8 cellular contexts compared by ENCODE assay signal in genomic region chr4:8158710-8159521, GRCh38. TPM values are rescaled to one million over a fixed set of nuclear protein-coding genes. Genes with fewer than 3 reads are reported as not detected.
DNase-seq lines count a peak whose midpoint lies in the region; ATAC-seq and TF ChIP-seq lines count a peak whose summit lies in the region.

Gene ABLIM2 (minus strand): TSS chr4:8158813. CDS start chr4:8158689, 124 bp downstream.

- peaks cover 5% of the 10 kb centered on the region for H3K36me3 Mint-ChIP-seq in Caco-2 (ENCODE audit: insufficient read depth, unreplicated experiment)
- peaks cover 3% of the 10 kb centered on the region for H3K36me3 Mint-ChIP-seq in endothelial cell (ENCODE audit: low read depth, unreplicated experiment)

- H3K36me3 ChIP-seq in Caco-2 (ENCODE audit: control insufficient read depth, insufficient read depth, low read length) (no peaks in the 10 kb centered on the region), mesodermal cell (ENCODE audit: control insufficient read depth, insufficient read depth, low read length) (no peaks in the 10 kb centered on the region)

- TF ChIP-seq CTCF in Caco-2 (IDR thresholded peaks at IDR 0.05; ENCODE audit: insufficient read depth in 1 of 2, low read depth in 1 of 2, low read length in 1 of 2, severe bottlenecking in 1 of 2, unreplicated experiment in 1 of 2) (no peak), endothelial cell (IDR thresholded peaks at IDR 0.05; ENCODE audit: unreplicated experiment) (no peak)

- peak; percentile 94 for ATAC-seq in GM21390 (IDR thresholded peaks at IDR 0.05; ENCODE audit: unreplicated experiment)

- DNase-seq in Caco-2 (peak; percentile 97 to 98), HUDEP-2 (lab: John Stamatoyannopoulos, UW; ENCODE audit: unreplicated experiment in 76 of 76) (peak; percentile 28 to 97 (median 91)), NOMO-1 treated with dmso at 0.1 percent for 144 hours (lab: John Stamatoyannopoulos, UW; ENCODE audit: unreplicated experiment) (peak; percentile 94), endothelial cell (ENCODE audit: low spot score) (peak; percentile 99)
- peak; percentile 95 for DNase-seq in activated CD8-positive, alpha-beta memory T cell treated with anti-CD3 and anti-CD28 coated beads, Interleukin-2, amount 50 U/mL, for 24 hours (ENCODE audit: extremely low read depth)
- DNase-seq in stimulated activated CD8-positive, alpha-beta memory T cell treated with anti-CD3 and anti-CD28 coated beads, Interleukin-15, amount 100 ng/mL, for 24 hours (ENCODE audit: low read depth) = peak; percentile 98

- no peaks in the 10 kb centered on the region for H3K9me3 ChIP-seq in Caco-2
- no peaks in the 10 kb centered on the region for H3K9me3 ChIP-seq in mesodermal cell (ENCODE audit: control insufficient read depth, low read length)

- H3K4me1 Mint-ChIP-seq in Caco-2 (ENCODE audit: low read depth, unreplicated experiment) (no peaks in the 10 kb centered on the region), endothelial cell (ENCODE audit: unreplicated experiment) (peaks cover 4% of the 10 kb centered on the region)

- intact Hi-C loops in Caco-2 (cut with micrococcal nuclease; ENCODE audit: unreplicated experiment) = no loop called here

- H3K9me3 Mint-ChIP-seq in Caco-2 (ENCODE audit: unreplicated experiment) (no peaks in the 10 kb centered on the region), endothelial cell (ENCODE audit: unreplicated experiment) (no peaks in the 10 kb centered on the region)

- POLR2A ChIA-PET in Caco-2 (lab: Charles Lee) = no interaction called here

- H3K4me1 ChIP-seq in Caco-2 = peaks cover 7% of the 10 kb centered on the region; the same call in 1 of the 2 replicates
- H3K4me1 ChIP-seq in mesodermal cell (ENCODE audit: control insufficient read depth, insufficient read depth, low read length, poor library complexity, severe bottlenecking) = no peaks in the 10 kb centered on the region

- H3K27ac ChIP-seq in mesodermal cell (ENCODE audit: low read depth, low read length, severe bottlenecking) = no peak within 1 kb of the TSS

- H3K27me3 Mint-ChIP-seq in Caco-2 (ENCODE audit: insufficient read depth, unreplicated experiment) = peaks cover 7% of the 10 kb centered on the region
- peaks cover 11% of the 10 kb centered on the region for H3K27me3 Mint-ChIP-seq in endothelial cell (ENCODE audit: unreplicated experiment)

- 1% methylated on average over 63 to 72 of the region's 94 CpGs for WGBS in mesodermal cell (ENCODE audit: insufficient coverage in 2 of 2), 2 experiments

- H3K27me3 ChIP-seq in Caco-2 (replicated peaks; ENCODE audit: control insufficient read depth, insufficient read depth, low read length) = no peaks in the 10 kb centered on the region

- H3K27ac Mint-ChIP-seq in Caco-2 (ENCODE audit: unreplicated experiment) = peak within 1 kb of the TSS; percentile 76
- peak within 1 kb of the TSS; percentile 57 for H3K27ac Mint-ChIP-seq in endothelial cell (ENCODE audit: unreplicated experiment)

- peak within 1 kb of the TSS; percentile 98 for H3K4me3 Mint-ChIP-seq in Caco-2 (ENCODE audit: unreplicated experiment)
- peak within 1 kb of the TSS; percentile 96 for H3K4me3 Mint-ChIP-seq in endothelial cell (ENCODE audit: unreplicated experiment)

- no TSS peak for BruUV-seq in Caco-2 (replicated peaks; lab: Mats Ljungman, UMichigan)

- CTCF ChIA-PET in Caco-2 (lab: Charles Lee) = interaction anchor here (0.9 to 1.7 kb wide), 2 partner anchors 18 to 27 kb away, joined by 3 to 17 read pairs; no protein-coding TSS in a partner anchor

- H3K4me3 ChIP-seq in Caco-2 (ENCODE audit: low read depth, low read length) (peak within 1 kb of the TSS; percentile 79), mesodermal cell (ENCODE audit: extremely low read depth, insufficient read depth, low read length, poor library complexity, severe bottlenecking) (peak within 1 kb of the TSS; percentile 57)

RNA-seq across cellular contexts. Expression of gene ABLIM2, which starts in this region (rescaled TPM):
- total RNA-seq in Caco-2 (2022) (0.23 TPM in 1 of 2 replicates, not detected in the other), endothelial cell (ENCODE audit: unreplicated experiment) (0.74 TPM)
- 0.55 TPM for polyA plus RNA-seq in mesodermal cell (2013, experiment 1 of 2)
- polyA plus RNA-seq in mesodermal cell (2013, experiment 2 of 2) = 0.25 TPM

Comparison
In these comparisons a context has a peak if more than half of its experiments do, and no peak if none do; other contexts are left out.
1. Peak in DNase-seq and H3K4me3 ChIP-seq in Caco-2; RNA of the gene not detected or under 1 TPM.
2. Peak in DNase-seq in endothelial cell; RNA of the gene not detected or under 1 TPM.